ENCODE assay signal across 8 cellular contexts in the genomic region with DNA sequence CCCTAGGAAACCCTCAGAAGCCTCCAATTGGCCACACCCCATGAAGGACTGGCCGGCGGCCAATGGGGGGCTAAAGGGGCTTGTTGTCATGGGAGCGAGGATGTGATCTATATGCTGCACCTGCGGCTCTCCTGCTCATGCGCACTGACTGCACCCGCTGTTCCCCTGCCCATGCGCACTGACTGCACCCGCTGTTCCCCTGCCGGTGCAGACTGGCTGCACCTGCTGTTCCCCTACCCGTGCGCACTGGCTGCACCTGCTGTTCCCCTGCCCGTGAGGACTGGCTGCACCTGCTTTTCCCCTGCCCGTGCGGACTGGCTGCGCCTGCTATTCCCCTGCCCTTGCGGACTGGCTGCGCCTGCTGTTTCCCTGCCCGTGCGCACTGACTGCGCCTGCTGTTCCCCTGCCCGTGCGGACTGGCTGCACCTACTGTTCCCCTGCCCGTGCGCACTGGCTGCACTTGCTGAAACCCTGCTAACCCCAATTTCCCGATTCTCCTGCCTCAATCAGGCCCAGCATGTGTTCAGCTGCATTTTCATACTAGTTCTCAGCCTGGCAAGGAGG. TPM values are rescaled to one million over a fixed set of nuclear protein-coding genes. Genes with fewer than 3 reads are reported as not detected.
DNase-seq lines count a peak whose midpoint lies in the region; ATAC-seq, FAIRE-seq and TF ChIP-seq lines count a peak whose summit lies in the region.

No MANE protein-coding gene starts in this region.

- no peaks in the 10 kb centered on the region for H3K36me3 Mint-ChIP-seq in activated naive CD4-positive, alpha-beta T cell treated with anti-CD3 and anti-CD28 coated beads, Interleukin-2, amount 10 ng/mL, durations not matched to agents 7 days and 5 days

- CTCF ChIA-PET in activated naive CD4-positive, alpha-beta T cell treated with anti-CD3 and anti-CD28 coated beads, Interleukin-2, amount 10 ng/mL, durations not matched to agents 7 days and 5 days (lab: Charles Lee) = interaction anchor here (0.6 to 1.9 kb wide), 5 partner anchors 135 to 402 kb away, joined by 3 to 6 read pairs (median 3); no protein-coding TSS in a partner anchor

- H3K4me1 Mint-ChIP-seq in activated naive CD4-positive, alpha-beta T cell treated with anti-CD3 and anti-CD28 coated beads, Interleukin-2, amount 10 ng/mL, durations not matched to agents 7 days and 5 days = peaks cover 11% of the 10 kb centered on the region

- ATAC-seq in GM21515 (IDR thresholded peaks at IDR 0.05; ENCODE audit: unreplicated experiment) (peak; percentile 88), RWPE2 (ENCODE audit: low read depth) (peak; percentile 45; the same call in 2 of the 3 replicates), HG03571 (IDR thresholded peaks at IDR 0.05; ENCODE audit: unreplicated experiment) (no peak)

- TF ChIP-seq CTCF in RWPE2 (IDR thresholded peaks at IDR 0.05; ENCODE audit: poor library complexity, severe bottlenecking) = no peak
- TF ChIP-seq CTCF in kidney (IDR thresholded peaks at IDR 0.05; ENCODE audit: borderline replicate concordance, extremely low read depth, insufficient read depth) = no peak

- no peak for FAIRE-seq in kidney (lab: Jason Lieb, UNC)

- H3K9me3 ChIP-seq in RWPE2 (ENCODE audit: severe bottlenecking) = no peaks in the 10 kb centered on the region
- H3K9me3 ChIP-seq in kidney (ENCODE audit: control insufficient read depth in 1 of 2, low read length in 2 of 2) = peaks cover 0 to 4% of the 10 kb centered on the region in 2 donors

- H3K4me1 ChIP-seq in RWPE2 (ENCODE audit: insufficient read depth, poor library complexity, severe bottlenecking) (no peaks in the 10 kb centered on the region), kidney (ENCODE audit: control insufficient read depth in 1 of 2, insufficient read depth in 1 of 2, low read depth in 1 of 2, low read length in 2 of 2) (peaks cover 0 to 4% of the 10 kb centered on the region in 2 donors)

- no peak for TF ChIP-seq EP300 in Ishikawa (IDR thresholded peaks at IDR 0.05; ENCODE audit: borderline replicate concordance)

- H3K9me3 Mint-ChIP-seq in activated naive CD4-positive, alpha-beta T cell treated with anti-CD3 and anti-CD28 coated beads, Interleukin-2, amount 10 ng/mL, durations not matched to agents 7 days and 5 days = no peaks in the 10 kb centered on the region

- H3K27me3 ChIP-seq in RWPE2 (ENCODE audit: insufficient read depth, poor library complexity, severe bottlenecking) = peaks cover 20% of the 10 kb centered on the region

- H3K27ac ChIP-seq in RWPE2 (ENCODE audit: poor library complexity, severe bottlenecking) (no peak overlapping the region), kidney (ENCODE audit: low read depth in 2 of 2, low read length in 2 of 2) (no peak overlapping the region)

- DNase-seq in DMS 273 (lab: John Stamatoyannopoulos, UW; ENCODE audit: unreplicated experiment) = peak; percentile 96
- DNase-seq in RWPE2 (ENCODE audit: low spot score) = no peak
- peak; percentile 75 for DNase-seq in activated naive CD4-positive, alpha-beta T cell treated with anti-CD3 and anti-CD28 coated beads, Interleukin-2, amount 10 ng/mL, durations not matched to agents 7 days and 5 days
- DNase-seq in kidney = no peak
- DNase-seq in stimulated activated CD4-positive, alpha-beta T cell treated with anti-CD3 and anti-CD28 coated beads, Interleukin-4, amount 100 ng/mL, for 24 hours = peak; percentile 62

- peak overlapping the region; percentile 71 for H3K4me3 Mint-ChIP-seq in activated naive CD4-positive, alpha-beta T cell treated with anti-CD3 and anti-CD28 coated beads, Interleukin-2, amount 10 ng/mL, durations not matched to agents 7 days and 5 days

- H3K4me3 ChIP-seq in RWPE2 (ENCODE audit: severe bottlenecking) (no peak overlapping the region), kidney (ENCODE audit: low read length in 2 of 2) (peak overlapping the region; percentile 29 to 51)

- H3K27ac Mint-ChIP-seq in activated naive CD4-positive, alpha-beta T cell treated with anti-CD3 and anti-CD28 coated beads, Interleukin-2, amount 10 ng/mL, durations not matched to agents 7 days and 5 days = no peak overlapping the region

- H3K9ac ChIP-seq in kidney (ENCODE audit: low read length in 2 of 2) = no peak overlapping the region

- H3K36me3 ChIP-seq in RWPE2 (ENCODE audit: low read depth) = no peaks in the 10 kb centered on the region
- H3K36me3 ChIP-seq in kidney (ENCODE audit: control insufficient read depth in 1 of 2, insufficient read depth in 2 of 2, low read length in 2 of 2) = no peaks in the 10 kb centered on the region

- TF ChIP-seq RAD21 in Ishikawa (IDR thresholded peaks at IDR 0.05; ENCODE audit: low read depth) = no peak

- intact Hi-C loops in kidney (cut with DNase I) = no loop called here

- peaks cover 34% of the 10 kb centered on the region for H3K27me3 Mint-ChIP-seq in activated naive CD4-positive, alpha-beta T cell treated with anti-CD3 and anti-CD28 coated beads, Interleukin-2, amount 10 ng/mL, durations not matched to agents 7 days and 5 days

TF ChIP-seq in Ishikawa, 13 proteins besides CTCF, POLR2A, EP300 and RAD21:
- TF ChIP-seq EGR1 (IDR thresholded peaks at IDR 0.05) (no peak), CEBPB (IDR thresholded peaks at IDR 0.05) (no peak), ZBTB7A (IDR thresholded peaks at IDR 0.05; ENCODE audit: low read depth) (peak; percentile 87), TCF12 (IDR thresholded peaks at IDR 0.05; ENCODE audit: low read depth) (peak; percentile 62; the same call in 1 of the 2 replicates), NFIC (IDR thresholded peaks at IDR 0.05) (no peak), FOXM1 (IDR thresholded peaks at IDR 0.05; ENCODE audit: borderline replicate concordance, low read depth) (no peak), CREB1 (IDR thresholded peaks at IDR 0.05; ENCODE audit: low read depth) (no peak), TEAD4 (IDR thresholded peaks at IDR 0.05) (no peak), TAF1 (IDR thresholded peaks at IDR 0.05; ENCODE audit: low read depth) (no peak; the same call in 1 of the 2 replicates), YY1 (IDR thresholded peaks at IDR 0.05; ENCODE audit: low read depth) (no peak)
- TF ChIP-seq, protein P1, sequence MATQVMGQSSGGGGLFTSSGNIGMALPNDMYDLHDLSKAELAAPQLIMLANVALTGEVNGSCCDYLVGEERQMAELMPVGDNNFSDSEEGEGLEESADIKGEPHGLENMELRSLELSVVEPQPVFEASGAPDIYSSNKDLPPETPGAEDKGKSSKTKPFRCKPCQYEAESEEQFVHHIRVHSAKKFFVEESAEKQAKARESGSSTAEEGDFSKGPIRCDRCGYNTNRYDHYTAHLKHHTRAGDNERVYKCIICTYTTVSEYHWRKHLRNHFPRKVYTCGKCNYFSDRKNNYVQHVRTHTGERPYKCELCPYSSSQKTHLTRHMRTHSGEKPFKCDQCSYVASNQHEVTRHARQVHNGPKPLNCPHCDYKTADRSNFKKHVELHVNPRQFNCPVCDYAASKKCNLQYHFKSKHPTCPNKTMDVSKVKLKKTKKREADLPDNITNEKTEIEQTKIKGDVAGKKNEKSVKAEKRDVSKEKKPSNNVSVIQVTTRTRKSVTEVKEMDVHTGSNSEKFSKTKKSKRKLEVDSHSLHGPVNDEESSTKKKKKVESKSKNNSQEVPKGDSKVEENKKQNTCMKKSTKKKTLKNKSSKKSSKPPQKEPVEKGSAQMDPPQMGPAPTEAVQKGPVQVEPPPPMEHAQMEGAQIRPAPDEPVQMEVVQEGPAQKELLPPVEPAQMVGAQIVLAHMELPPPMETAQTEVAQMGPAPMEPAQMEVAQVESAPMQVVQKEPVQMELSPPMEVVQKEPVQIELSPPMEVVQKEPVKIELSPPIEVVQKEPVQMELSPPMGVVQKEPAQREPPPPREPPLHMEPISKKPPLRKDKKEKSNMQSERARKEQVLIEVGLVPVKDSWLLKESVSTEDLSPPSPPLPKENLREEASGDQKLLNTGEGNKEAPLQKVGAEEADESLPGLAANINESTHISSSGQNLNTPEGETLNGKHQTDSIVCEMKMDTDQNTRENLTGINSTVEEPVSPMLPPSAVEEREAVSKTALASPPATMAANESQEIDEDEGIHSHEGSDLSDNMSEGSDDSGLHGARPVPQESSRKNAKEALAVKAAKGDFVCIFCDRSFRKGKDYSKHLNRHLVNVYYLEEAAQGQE (IDR thresholded peaks at IDR 0.05; ENCODE audit: low read depth) = no peak
- TF ChIP-seq, protein P2, sequence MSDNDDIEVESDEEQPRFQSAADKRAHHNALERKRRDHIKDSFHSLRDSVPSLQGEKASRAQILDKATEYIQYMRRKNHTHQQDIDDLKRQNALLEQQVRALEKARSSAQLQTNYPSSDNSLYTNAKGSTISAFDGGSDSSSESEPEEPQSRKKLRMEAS (IDR thresholded peaks at IDR 0.05) = peak; percentile 88
- TF ChIP-seq, protein P3, sequence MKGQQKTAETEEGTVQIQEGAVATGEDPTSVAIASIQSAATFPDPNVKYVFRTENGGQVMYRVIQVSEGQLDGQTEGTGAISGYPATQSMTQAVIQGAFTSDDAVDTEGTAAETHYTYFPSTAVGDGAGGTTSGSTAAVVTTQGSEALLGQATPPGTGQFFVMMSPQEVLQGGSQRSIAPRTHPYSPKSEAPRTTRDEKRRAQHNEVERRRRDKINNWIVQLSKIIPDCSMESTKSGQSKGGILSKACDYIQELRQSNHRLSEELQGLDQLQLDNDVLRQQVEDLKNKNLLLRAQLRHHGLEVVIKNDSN (IDR thresholded peaks at IDR 0.05) = peak; percentile 46; the same call in 1 of the 2 replicates

RNA-seq across cellular contexts. Expression of a gene that starts 16.8 kb away (rescaled TPM):
- 35.3 TPM for total RNA-seq in kidney
- 85.5 TPM for polyA plus RNA-seq in kidney (ENCODE audit: insufficient read depth, low read depth, low replicate concordance)

RNA-seq across cellular contexts. Expression of a gene that starts 46.4 kb away (rescaled TPM):
- 0.76 TPM for total RNA-seq in kidney
- polyA plus RNA-seq in kidney (ENCODE audit: insufficient read depth, low read depth, low replicate concordance) = 0.41 TPM

Comparison
In these comparisons a context has a peak if more than half of its experiments do, and no peak if none do; other contexts are left out.
1. DNase-seq: peak in DMS 273 (single experiment), activated naive CD4-positive, alpha-beta T cell treated with anti-CD3 and anti-CD28 coated beads, Interleukin-2, amount 10 ng/mL, durations not matched to agents 7 days and 5 days (single experiment) and stimulated activated CD4-positive, alpha-beta T cell treated with anti-CD3 and anti-CD28 coated beads, Interleukin-4, amount 100 ng/mL, for 24 hours (single experiment); none in RWPE2 (single experiment) and kidney (single experiment).